19 cellular contexts compared by ENCODE assay signal in the genomic region with DNA sequence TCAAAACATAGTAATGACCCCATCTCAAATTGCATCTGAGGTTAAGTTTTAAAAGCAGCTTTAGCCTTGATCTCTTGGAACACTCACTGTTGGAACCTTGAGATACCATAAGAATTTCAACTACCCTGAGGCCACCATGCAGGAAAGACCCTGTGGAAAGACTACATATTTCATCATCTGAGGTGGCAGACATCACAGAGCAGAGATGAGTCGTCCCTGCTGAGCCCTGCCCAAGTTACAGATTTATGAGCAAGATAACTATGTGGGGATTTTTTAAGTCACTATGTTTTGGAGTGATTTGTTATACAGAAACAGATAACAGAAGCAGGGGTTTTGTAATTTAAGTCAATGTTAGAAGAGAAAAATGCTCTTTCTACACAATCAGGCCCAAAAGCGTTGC.
A peak's percentile ranks its signal among the peaks of the same experiment; 100 is the strongest.
DNase-seq lines count a peak whose midpoint lies in the region; ATAC-seq, FAIRE-seq and TF ChIP-seq lines count a peak whose summit lies in the region.
"Had no signal": no experiment of that assay in that cellular context is flagged by ENCODE, and none has a peak within 500 bp of the region (broad histone marks: within the 10 kb centered on the region; RNA-seq: fewer than 3 reads in every experiment).

No MANE protein-coding gene starts in this region.

- H3K9me2 ChIP-seq in GM23338 (ENCODE audit: insufficient read depth) = no peaks in the 10 kb centered on the region; the same call in 1 of the 2 replicates

- no peaks in the 10 kb centered on the region for H3K4me1 Mint-ChIP-seq in MCF 10A (ENCODE audit: insufficient read depth, unreplicated experiment)
- peaks cover 3% of the 10 kb centered on the region; the same call in 2 of the 3 replicates for H3K4me1 Mint-ChIP-seq in GM23338
- H3K4me1 Mint-ChIP-seq: B cell had no signal

- H3K9me3 ChIP-seq in mammary epithelial cell (replicated peaks; ENCODE audit: insufficient read depth, low read length) = peaks cover 6% of the 10 kb centered on the region
- no peaks in the 10 kb centered on the region for H3K9me3 ChIP-seq in ovary

- no peak overlapping the region for H4K5ac ChIP-seq in mesendoderm (ENCODE audit: low read length)

- H3K9me3 Mint-ChIP-seq in MCF 10A (ENCODE audit: unreplicated experiment) (no peaks in the 10 kb centered on the region), GM23338 (peaks cover 11% of the 10 kb centered on the region)
- H3K9me3 Mint-ChIP-seq: CD8-positive, alpha-beta T cell had no signal

- POLR2A ChIA-PET in MCF 10A (lab: Yijun Ruan, JAX) = no interaction called here

- H3K18ac ChIP-seq in mesendoderm (ENCODE audit: low read length) = no peak overlapping the region

- H3K36me3 ChIP-seq in mammary epithelial cell (ENCODE audit: insufficient read depth, low read length) = peaks cover 2% of the 10 kb centered on the region
- H3K36me3 ChIP-seq in GM23338 (ENCODE audit: insufficient read depth) = no peaks in the 10 kb centered on the region; the same call in none of the 2 replicates
- H3K36me3 ChIP-seq in mesendoderm (ENCODE audit: control insufficient read depth, insufficient read depth, low read length) = no peaks in the 10 kb centered on the region
- H3K36me3 ChIP-seq in ovary = no peaks in the 10 kb centered on the region
- H3K36me3 ChIP-seq: BLaER1 treated with 17β-estradiol and CSF1 and Interleukin-3, amounts not matched to agents 10 nM and 100 nM had no signal

- FAIRE-seq in RCC 7860 (lab: Jason Lieb, UNC) = no peak
- FAIRE-seq: G401.6, GM12892, GM18507 had no signal

- H4K20me1 ChIP-seq in mammary epithelial cell (ENCODE audit: insufficient read depth, low read length) = no peaks in the 10 kb centered on the region
- no peaks in the 10 kb centered on the region for H4K20me1 ChIP-seq in GM23338 (replicated peaks; ENCODE audit: insufficient read depth)
- H4K20me1 ChIP-seq: BLaER1 treated with 17β-estradiol and CSF1 and Interleukin-3, amounts not matched to agents 10 nM and 100 nM had no signal

- H3K4me3 Mint-ChIP-seq in MCF 10A (ENCODE audit: unreplicated experiment) (no peak overlapping the region), GM23338 (no peak overlapping the region)
- H3K4me3 Mint-ChIP-seq: B cell; CD8-positive, alpha-beta T cell had no signal

- H2AFZ ChIP-seq in mammary epithelial cell (ENCODE audit: low read depth, low read length) = no peak overlapping the region
- no peak overlapping the region for H2AFZ ChIP-seq in GM23338

- no peaks in the 10 kb centered on the region for H3K27me3 ChIP-seq in mammary epithelial cell (ENCODE audit: insufficient read depth, low read length)
- no peaks in the 10 kb centered on the region for H3K27me3 ChIP-seq in GM23338 (ENCODE audit: insufficient read depth)
- no peaks in the 10 kb centered on the region for H3K27me3 ChIP-seq in mesendoderm (ENCODE audit: insufficient read depth, low read length, poor library complexity)
- no peaks in the 10 kb centered on the region for H3K27me3 ChIP-seq in ovary
- H3K27me3 ChIP-seq: BLaER1 treated with 17β-estradiol and CSF1 and Interleukin-3, amounts not matched to agents 10 nM and 100 nM had no signal

- no peaks in the 10 kb centered on the region for H3K27me3 Mint-ChIP-seq in MCF 10A (ENCODE audit: insufficient read depth, unreplicated experiment)
- peaks cover 7% of the 10 kb centered on the region for H3K27me3 Mint-ChIP-seq in GM23338 (ENCODE audit: insufficient read depth, low read depth, poor library complexity)

- no peaks in the 10 kb centered on the region for H3K79me1 ChIP-seq in mesendoderm (ENCODE audit: low read length)

- H3K4me1 ChIP-seq in mammary epithelial cell (ENCODE audit: insufficient read depth, low read length) = no peaks in the 10 kb centered on the region
- H3K4me1 ChIP-seq in GM23338 (ENCODE audit: insufficient read depth) = no peaks in the 10 kb centered on the region
- no peaks in the 10 kb centered on the region for H3K4me1 ChIP-seq in mesendoderm (ENCODE audit: control insufficient read depth, low read depth, low read length)
- H3K4me1 ChIP-seq in ovary (ENCODE audit: insufficient read depth) = no peaks in the 10 kb centered on the region

- H2BK15ac ChIP-seq in mesendoderm (replicated peaks; ENCODE audit: low read depth) = no peak overlapping the region

- in situ Hi-C loops in mammary epithelial cell (cut with MboI; ENCODE audit: low sequenced_read_pairs in 2 of 2) = loop anchor here (10.0 kb wide), 1 partner anchor 424 kb away; no protein-coding TSS in a partner anchor

- H3K56ac ChIP-seq in mesendoderm (ENCODE audit: low read length) = no peak overlapping the region

- H4K8ac ChIP-seq in mesendoderm (ENCODE audit: low read depth, low read length) = no peak overlapping the region

- no peak for TF ChIP-seq CTCF in mammary epithelial cell (conservative IDR thresholded peaks at IDR 0.05 in 1 of 2, IDR thresholded peaks at IDR 0.05 in 1 of 2; ENCODE audit: extremely low read depth in 1 of 2, insufficient read depth in 1 of 2, low read depth in 1 of 2, low read length in 2 of 2)
- no peak for TF ChIP-seq CTCF in MCF 10A (IDR thresholded peaks at IDR 0.05; ENCODE audit: unreplicated experiment)
- TF ChIP-seq CTCF in GM23338 (conservative IDR thresholded peaks at IDR 0.05; ENCODE audit: low read depth in 2 of 2) = no peak
- TF ChIP-seq CTCF in ovary (IDR thresholded peaks at IDR 0.05) = no peak

- H3K9ac ChIP-seq in mammary epithelial cell (ENCODE audit: insufficient read depth, low read length) (no peak overlapping the region), mesendoderm (ENCODE audit: low read length) (no peak overlapping the region)
- H3K9ac ChIP-seq: BLaER1 treated with 17β-estradiol and CSF1 and Interleukin-3, amounts not matched to agents 10 nM and 100 nM; KMS-11 had no signal

- ATAC-seq in GM23338 (no peak), GM21529 (IDR thresholded peaks at IDR 0.05; ENCODE audit: unreplicated experiment) (no peak)
- ATAC-seq: CD8-positive, alpha-beta T cell had no signal

- dilution Hi-C loops in mammary epithelial cell (cut with HindIII; ENCODE audit: low sequenced_read_pairs) = no loop called here

- CTCF ChIA-PET in mammary epithelial cell (lab: Charles Lee; ENCODE audit: low non-redundant PET) = no interaction called here
- CTCF ChIA-PET in MCF 10A (lab: Yijun Ruan, JAX) = no interaction called here

- BruUV-seq in mammary epithelial cell (replicated peaks; lab: Mats Ljungman, UMichigan) (no TSS peak), MCF 10A (replicated peaks; lab: Mats Ljungman, UMichigan) (no TSS peak)

- H2BK5ac ChIP-seq in mesendoderm (ENCODE audit: low read length) = no peak overlapping the region

- no peak overlapping the region for H2AK5ac ChIP-seq in mesendoderm (ENCODE audit: low read length)

- H3K23ac ChIP-seq in mesendoderm (ENCODE audit: low read length) = no peak overlapping the region

- H3K4me3 ChIP-seq in mammary epithelial cell (replicated peaks in 1 of 3; ENCODE audit: insufficient read depth in 1 of 3, low read depth in 2 of 3, low read length in 3 of 3) = no peak overlapping the region
- H3K4me3 ChIP-seq in GM23338 = no peak overlapping the region
- no peak overlapping the region for H3K4me3 ChIP-seq in mesendoderm (ENCODE audit: low read length)
- no peak overlapping the region for H3K4me3 ChIP-seq in ovary
- H3K4me3 ChIP-seq: BLaER1 treated with 17β-estradiol and CSF1 and Interleukin-3, amounts not matched to agents 10 nM and 100 nM had no signal

- DNase-seq in mammary epithelial cell (peak; percentile 20), MCF 10A (ENCODE audit: unreplicated experiment) (no peak), GM23338 (ENCODE audit: low spot score) (no peak), RCC 7860 (ENCODE audit: low spot score) (peak; percentile 47), mesendoderm (peak; percentile 7), NCI-H2171 (lab: John Stamatoyannopoulos, UW) (no peak), ovary (no peak)
- DNase-seq: Calu3; CD8-positive, alpha-beta T cell; DMS79 treated with DMSO at 0.1 percent for 48 hours; HCEC 1CT had no signal

- WGBS in mammary epithelial cell (ENCODE audit: low coverage, missing lambda C conversion rate) = 88% methylated on average over 2 of the region's 2 CpGs
- WGBS in mesendoderm (ENCODE audit: extremely low coverage, insufficient coverage, low lambda C conversion rate) = no CpG with 5 or more reads among the region's 2 CpGs
- 57 to 76% (median 59%) methylated on average over 2 of the region's 2 CpGs for WGBS in ovary, 3 donors

- H3K79me2 ChIP-seq in mammary epithelial cell (ENCODE audit: insufficient read depth, low read length) (no peaks in the 10 kb centered on the region), GM23338 (replicated peaks; ENCODE audit: insufficient read depth) (no peaks in the 10 kb centered on the region), mesendoderm (ENCODE audit: control insufficient read depth, insufficient read depth, low read length) (no peaks in the 10 kb centered on the region)

- no peak overlapping the region for H3K27ac ChIP-seq in mammary epithelial cell (ENCODE audit: insufficient read depth, low read depth, low read length)
- no peak overlapping the region for H3K27ac ChIP-seq in GM23338 (ENCODE audit: low read depth)
- H3K27ac ChIP-seq in mesendoderm (ENCODE audit: low read depth, low read length) = no peak overlapping the region
- no peak overlapping the region for H3K27ac ChIP-seq in ovary
- H3K27ac ChIP-seq: 22Rv1; BLaER1 treated with 17β-estradiol and CSF1 and Interleukin-3, amounts not matched to agents 10 nM and 100 nM; KMS-11 had no signal

- no peaks in the 10 kb centered on the region for H3F3A ChIP-seq in GM23338 (replicated peaks; ENCODE audit: low read depth)

- no peak overlapping the region for H3K4ac ChIP-seq in mesendoderm (ENCODE audit: low read depth, low read length)

- no peak for TF ChIP-seq POLR2A in ovary (IDR thresholded peaks at IDR 0.05)

- H3K27ac Mint-ChIP-seq in MCF 10A (ENCODE audit: low read depth, unreplicated experiment) (no peak overlapping the region), GM23338 (no peak overlapping the region)
- H3K27ac Mint-ChIP-seq: B cell; CD8-positive, alpha-beta T cell had no signal

- no peaks in the 10 kb centered on the region for H3K36me3 Mint-ChIP-seq in MCF 10A (ENCODE audit: insufficient read depth, unreplicated experiment)
- H3K36me3 Mint-ChIP-seq in GM23338 (ENCODE audit: low read depth) = peaks cover 15% of the 10 kb centered on the region
- H3K36me3 Mint-ChIP-seq: CD8-positive, alpha-beta T cell had no signal

- no peak for TF ChIP-seq EP300 in ovary (IDR thresholded peaks at IDR 0.05)

- intact Hi-C loops in mammary epithelial cell (cut with micrococcal nuclease) = no loop called here
- intact Hi-C loops in MCF 10A (cut with micrococcal nuclease) = no loop called here
- intact Hi-C loops in ovary (cut with DNase I) = no loop called here

- no peak overlapping the region for H2BK120ac ChIP-seq in mesendoderm (ENCODE audit: low read depth, low read length)

- H3K4me2 ChIP-seq in mammary epithelial cell (ENCODE audit: insufficient read depth, low read depth, low read length) = no peak overlapping the region
- no peak overlapping the region for H3K4me2 ChIP-seq in GM23338
- H3K4me2 ChIP-seq in mesendoderm (ENCODE audit: low read length) = no peak overlapping the region
- H3K4me2 ChIP-seq: BLaER1 treated with 17β-estradiol and CSF1 and Interleukin-3, amounts not matched to agents 10 nM and 100 nM; KMS-11 had no signal

TF ChIP-seq in GM23338, 12 proteins besides CTCF, POLR2A, EP300 and RAD21:
- TF ChIP-seq CREB1 (CRISPR knock-in tag; IDR thresholded peaks at IDR 0.05; ENCODE audit: low read depth) (no peak), ZNF331 (CRISPR knock-in tag; IDR thresholded peaks at IDR 0.05; ENCODE audit: low read depth) (peak; percentile 94)

Comparison
In these comparisons a context has a peak if more than half of its experiments do, and no peak if none do; other contexts are left out.
1. DNase-seq: peak in mammary epithelial cell (single experiment), RCC 7860 (single experiment) and mesendoderm (single experiment); none in MCF 10A (single experiment), GM23338 (single experiment), NCI-H2171 (single experiment) and ovary (0 of 5).